In genomic region chr15:52227456-52227855, GRCh38 we compare ENCODE assay signal across 1 cellular context.
TF ChIP-seq lines count a peak whose summit lies in the region.

No MANE protein-coding gene starts in this region.

TF ChIP-seq in K562, 482 proteins besides CTCF, POLR2A, EP300 and RAD21 (continued from another document):
- TF ChIP-seq, protein P1, sequence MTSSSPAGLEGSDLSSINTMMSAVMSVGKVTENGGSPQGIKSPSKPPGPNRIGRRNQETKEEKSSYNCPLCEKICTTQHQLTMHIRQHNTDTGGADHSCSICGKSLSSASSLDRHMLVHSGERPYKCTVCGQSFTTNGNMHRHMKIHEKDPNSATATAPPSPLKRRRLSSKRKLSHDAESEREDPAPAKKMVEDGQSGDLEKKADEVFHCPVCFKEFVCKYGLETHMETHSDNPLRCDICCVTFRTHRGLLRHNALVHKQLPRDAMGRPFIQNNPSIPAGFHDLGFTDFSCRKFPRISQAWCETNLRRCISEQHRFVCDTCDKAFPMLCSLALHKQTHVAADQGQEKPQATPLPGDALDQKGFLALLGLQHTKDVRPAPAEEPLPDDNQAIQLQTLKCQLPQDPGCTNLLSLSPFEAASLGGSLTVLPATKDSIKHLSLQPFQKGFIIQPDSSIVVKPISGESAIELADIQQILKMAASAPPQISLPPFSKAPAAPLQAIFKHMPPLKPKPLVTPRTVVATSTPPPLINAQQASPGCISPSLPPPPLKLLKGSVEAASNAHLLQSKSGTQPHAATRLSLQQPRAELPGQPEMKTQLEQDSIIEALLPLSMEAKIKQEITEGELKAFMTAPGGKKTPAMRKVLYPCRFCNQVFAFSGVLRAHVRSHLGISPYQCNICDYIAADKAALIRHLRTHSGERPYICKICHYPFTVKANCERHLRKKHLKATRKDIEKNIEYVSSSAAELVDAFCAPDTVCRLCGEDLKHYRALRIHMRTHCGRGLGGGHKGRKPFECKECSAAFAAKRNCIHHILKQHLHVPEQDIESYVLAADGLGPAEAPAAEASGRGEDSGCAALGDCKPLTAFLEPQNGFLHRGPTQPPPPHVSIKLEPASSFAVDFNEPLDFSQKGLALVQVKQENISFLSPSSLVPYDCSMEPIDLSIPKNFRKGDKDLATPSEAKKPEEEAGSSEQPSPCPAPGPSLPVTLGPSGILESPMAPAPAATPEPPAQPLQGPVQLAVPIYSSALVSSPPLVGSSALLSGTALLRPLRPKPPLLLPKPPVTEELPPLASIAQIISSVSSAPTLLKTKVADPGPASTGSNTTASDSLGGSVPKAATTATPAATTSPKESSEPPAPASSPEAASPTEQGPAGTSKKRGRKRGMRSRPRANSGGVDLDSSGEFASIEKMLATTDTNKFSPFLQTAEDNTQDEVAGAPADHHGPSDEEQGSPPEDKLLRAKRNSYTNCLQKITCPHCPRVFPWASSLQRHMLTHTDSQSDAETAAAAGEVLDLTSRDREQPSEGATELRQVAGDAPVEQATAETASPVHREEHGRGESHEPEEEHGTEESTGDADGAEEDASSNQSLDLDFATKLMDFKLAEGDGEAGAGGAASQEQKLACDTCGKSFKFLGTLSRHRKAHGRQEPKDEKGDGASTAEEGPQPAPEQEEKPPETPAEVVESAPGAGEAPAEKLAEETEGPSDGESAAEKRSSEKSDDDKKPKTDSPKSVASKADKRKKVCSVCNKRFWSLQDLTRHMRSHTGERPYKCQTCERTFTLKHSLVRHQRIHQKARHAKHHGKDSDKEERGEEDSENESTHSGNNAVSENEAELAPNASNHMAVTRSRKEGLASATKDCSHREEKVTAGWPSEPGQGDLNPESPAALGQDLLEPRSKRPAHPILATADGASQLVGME (CRISPR knock-in tag; IDR thresholded peaks at IDR 0.05), result no peak
- no peak for TF ChIP-seq TOE1 (IDR thresholded peaks at IDR 0.05; ENCODE audit: borderline replicate concordance)
- no peak for TF ChIP-seq TOE1 (CRISPR knock-in tag; IDR thresholded peaks at IDR 0.05; ENCODE audit: borderline replicate concordance, low read depth)
- no peak for TF ChIP-seq ZNF316 (IDR thresholded peaks at IDR 0.05)
- TF ChIP-seq GATAD2A (IDR thresholded peaks at IDR 0.05), result no peak
- peak in 1 of 2 experiments; percentile 42; a peak in 2 of 4 replicates for TF ChIP-seq NRF1 (conservative IDR thresholded peaks at IDR 0.05 in 1 of 2, IDR thresholded peaks at IDR 0.05 in 1 of 2)
- TF ChIP-seq PKNOX1 (IDR thresholded peaks at IDR 0.05), result peak; percentile 83
- TF ChIP-seq MTA1 (IDR thresholded peaks at IDR 0.05; ENCODE audit: borderline replicate concordance), result no peak
- TF ChIP-seq, protein P2, sequence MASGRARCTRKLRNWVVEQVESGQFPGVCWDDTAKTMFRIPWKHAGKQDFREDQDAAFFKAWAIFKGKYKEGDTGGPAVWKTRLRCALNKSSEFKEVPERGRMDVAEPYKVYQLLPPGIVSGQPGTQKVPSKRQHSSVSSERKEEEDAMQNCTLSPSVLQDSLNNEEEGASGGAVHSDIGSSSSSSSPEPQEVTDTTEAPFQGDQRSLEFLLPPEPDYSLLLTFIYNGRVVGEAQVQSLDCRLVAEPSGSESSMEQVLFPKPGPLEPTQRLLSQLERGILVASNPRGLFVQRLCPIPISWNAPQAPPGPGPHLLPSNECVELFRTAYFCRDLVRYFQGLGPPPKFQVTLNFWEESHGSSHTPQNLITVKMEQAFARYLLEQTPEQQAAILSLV (tag; IDR thresholded peaks at IDR 0.05), result no peak
- peak; percentile 56 for TF ChIP-seq MEIS2 (IDR thresholded peaks at IDR 0.05; ENCODE audit: partially characterized antibody)
- TF ChIP-seq SPI1 (IDR thresholded peaks at IDR 0.05; ENCODE audit: borderline replicate concordance, low read depth, low read length), result peak; percentile 89
- TF ChIP-seq SAP30 (IDR thresholded peaks at IDR 0.05; ENCODE audit: borderline replicate concordance, insufficient read depth, low read depth, low read length, poor library complexity, severe bottlenecking), result no peak
- no peak for TF ChIP-seq GABPB1 (CRISPR knock-in tag; IDR thresholded peaks at IDR 0.05)
- TF ChIP-seq RCOR1 (IDR thresholded peaks at IDR 0.05; ENCODE audit: borderline replicate concordance in 1 of 2, low read depth in 2 of 2, low read length in 2 of 2), result no peak
- TF ChIP-seq, protein P3, sequence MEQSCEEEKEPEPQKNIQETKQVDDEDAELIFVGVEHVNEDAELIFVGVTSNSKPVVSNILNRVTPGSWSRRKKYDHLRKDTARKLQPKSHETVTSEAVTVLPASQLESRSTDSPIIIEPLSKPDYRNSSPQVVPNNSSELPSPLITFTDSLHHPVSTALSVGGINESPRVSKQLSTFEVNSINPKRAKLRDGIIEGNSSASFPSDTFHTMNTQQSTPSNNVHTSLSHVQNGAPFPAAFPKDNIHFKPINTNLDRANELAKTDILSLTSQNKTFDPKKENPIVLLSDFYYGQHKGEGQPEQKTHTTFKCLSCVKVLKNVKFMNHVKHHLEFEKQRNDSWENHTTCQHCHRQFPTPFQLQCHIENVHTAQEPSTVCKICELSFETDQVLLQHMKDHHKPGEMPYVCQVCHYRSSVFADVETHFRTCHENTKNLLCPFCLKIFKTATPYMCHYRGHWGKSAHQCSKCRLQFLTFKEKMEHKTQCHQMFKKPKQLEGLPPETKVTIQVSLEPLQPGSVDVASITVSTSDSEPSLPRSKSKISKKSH (CRISPR knock-in tag; IDR thresholded peaks at IDR 0.05), result no peak
- 0 out of 2 replicates have a peak, but pooled peaks have one; percentile 15 for TF ChIP-seq SMC3 (conservative IDR thresholded peaks at IDR 0.05; ENCODE audit: insufficient read depth, low read depth, low read length)
- TF ChIP-seq PBX2 (CRISPR knock-in tag; IDR thresholded peaks at IDR 0.05; ENCODE audit: low read depth), result no peak
- TF ChIP-seq PBX2 (tag; conservative IDR thresholded peaks at IDR 0.05; ENCODE audit: low read depth), result 0 out of 2 replicates have a peak, but pooled peaks have one; percentile 11
- TF ChIP-seq, protein P4, sequence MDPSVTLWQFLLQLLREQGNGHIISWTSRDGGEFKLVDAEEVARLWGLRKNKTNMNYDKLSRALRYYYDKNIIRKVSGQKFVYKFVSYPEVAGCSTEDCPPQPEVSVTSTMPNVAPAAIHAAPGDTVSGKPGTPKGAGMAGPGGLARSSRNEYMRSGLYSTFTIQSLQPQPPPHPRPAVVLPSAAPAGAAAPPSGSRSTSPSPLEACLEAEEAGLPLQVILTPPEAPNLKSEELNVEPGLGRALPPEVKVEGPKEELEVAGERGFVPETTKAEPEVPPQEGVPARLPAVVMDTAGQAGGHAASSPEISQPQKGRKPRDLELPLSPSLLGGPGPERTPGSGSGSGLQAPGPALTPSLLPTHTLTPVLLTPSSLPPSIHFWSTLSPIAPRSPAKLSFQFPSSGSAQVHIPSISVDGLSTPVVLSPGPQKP (CRISPR knock-in tag; IDR thresholded peaks at IDR 0.05), result no peak
- TF ChIP-seq, protein P5, sequence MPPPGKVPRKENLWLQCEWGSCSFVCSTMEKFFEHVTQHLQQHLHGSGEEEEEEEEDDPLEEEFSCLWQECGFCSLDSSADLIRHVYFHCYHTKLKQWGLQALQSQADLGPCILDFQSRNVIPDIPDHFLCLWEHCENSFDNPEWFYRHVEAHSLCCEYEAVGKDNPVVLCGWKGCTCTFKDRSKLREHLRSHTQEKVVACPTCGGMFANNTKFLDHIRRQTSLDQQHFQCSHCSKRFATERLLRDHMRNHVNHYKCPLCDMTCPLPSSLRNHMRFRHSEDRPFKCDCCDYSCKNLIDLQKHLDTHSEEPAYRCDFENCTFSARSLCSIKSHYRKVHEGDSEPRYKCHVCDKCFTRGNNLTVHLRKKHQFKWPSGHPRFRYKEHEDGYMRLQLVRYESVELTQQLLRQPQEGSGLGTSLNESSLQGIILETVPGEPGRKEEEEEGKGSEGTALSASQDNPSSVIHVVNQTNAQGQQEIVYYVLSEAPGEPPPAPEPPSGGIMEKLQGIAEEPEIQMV (tag; conservative IDR thresholded peaks at IDR 0.05; ENCODE audit: low read depth), result no peak
- no peak for TF ChIP-seq FOSL1 (tag; conservative IDR thresholded peaks at IDR 0.05)
- TF ChIP-seq, protein P6, sequence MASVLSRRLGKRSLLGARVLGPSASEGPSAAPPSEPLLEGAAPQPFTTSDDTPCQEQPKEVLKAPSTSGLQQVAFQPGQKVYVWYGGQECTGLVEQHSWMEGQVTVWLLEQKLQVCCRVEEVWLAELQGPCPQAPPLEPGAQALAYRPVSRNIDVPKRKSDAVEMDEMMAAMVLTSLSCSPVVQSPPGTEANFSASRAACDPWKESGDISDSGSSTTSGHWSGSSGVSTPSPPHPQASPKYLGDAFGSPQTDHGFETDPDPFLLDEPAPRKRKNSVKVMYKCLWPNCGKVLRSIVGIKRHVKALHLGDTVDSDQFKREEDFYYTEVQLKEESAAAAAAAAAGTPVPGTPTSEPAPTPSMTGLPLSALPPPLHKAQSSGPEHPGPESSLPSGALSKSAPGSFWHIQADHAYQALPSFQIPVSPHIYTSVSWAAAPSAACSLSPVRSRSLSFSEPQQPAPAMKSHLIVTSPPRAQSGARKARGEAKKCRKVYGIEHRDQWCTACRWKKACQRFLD (CRISPR knock-in tag; IDR thresholded peaks at IDR 0.05), result no peak
- TF ChIP-seq HOXB6 (CRISPR knock-in tag; IDR thresholded peaks at IDR 0.05; ENCODE audit: borderline replicate concordance), result no peak
- TF ChIP-seq KLF6 (CRISPR knock-in tag; IDR thresholded peaks at IDR 0.05; ENCODE audit: borderline replicate concordance), result no peak
- no peak for TF ChIP-seq DIDO1 (tag; IDR thresholded peaks at IDR 0.05; ENCODE audit: low read depth)
- TF ChIP-seq RFX5 (IDR thresholded peaks at IDR 0.05; ENCODE audit: low read depth, low read length), result no peak
- TF ChIP-seq ZNF311 (CRISPR knock-in tag; IDR thresholded peaks at IDR 0.05), result no peak
- no peak for TF ChIP-seq PRPF4 (IDR thresholded peaks at IDR 0.05; ENCODE audit: insufficient read depth, low read depth, low read length, poor library complexity, severe bottlenecking)
- TF ChIP-seq MYBL2 (IDR thresholded peaks at IDR 0.05; ENCODE audit: low read depth), result no peak
- TF ChIP-seq MYBL2 (CRISPR knock-in tag; IDR thresholded peaks at IDR 0.05; ENCODE audit: borderline replicate concordance), result no peak
- TF ChIP-seq ZC3H4 (CRISPR knock-in tag; IDR thresholded peaks at IDR 0.05; ENCODE audit: borderline replicate concordance), result no peak
- TF ChIP-seq CBX3 (IDR thresholded peaks at IDR 0.05; ENCODE audit: borderline replicate concordance in 1 of 2, low read length in 2 of 2), result no peak
TF ChIP-seq in K562: peak in this region for 11.
